In genomic region chr5:89447027-89447426, GRCh38 we compare ENCODE assay signal across 25 cellular contexts.
"Had no signal": no experiment of that assay in that cellular context is flagged by ENCODE, and none has a peak within 500 bp of the region (broad histone marks: within the 10 kb centered on the region; RNA-seq: fewer than 3 reads in every experiment).

No MANE protein-coding gene starts in this region.

- H3K4me3 Mint-ChIP-seq: activated CD4-positive, alpha-beta T cell treated with anti-CD3 and anti-CD28 coated beads for 36 hours; activated naive CD8-positive, alpha-beta T cell; activated T-cell treated with anti-CD3 and anti-CD28 coated beads, Interleukin-2, amount 50 U/mL, for 24 hours; activated T-helper 17 cell treated with anti-CD3 and anti-CD28 coated beads, Interleukin-2, amount 50 U/mL, for 72 hours; effector memory CD8-positive, alpha-beta T cell; nephron; T-helper 2 cell treated with Interferon-gamma antibody and Interleukin-4, amounts not matched to agents 5 μg/mL and 100 μg/mL, for 36 hours had no signal

- H3K27me3 ChIP-seq: adrenal gland, ascending aorta, dorsolateral prefrontal cortex, esophagus muscularis mucosa, stomach, testis, vagina had no signal

- H3K27me3 Mint-ChIP-seq: activated CD4-positive, alpha-beta T cell treated with anti-CD3 and anti-CD28 coated beads for 36 hours; activated naive CD8-positive, alpha-beta T cell; activated T-cell treated with anti-CD3 and anti-CD28 coated beads, Interleukin-2, amount 50 U/mL, for 24 hours; activated T-helper 17 cell treated with anti-CD3 and anti-CD28 coated beads, Interleukin-2, amount 50 U/mL, for 72 hours; effector memory CD8-positive, alpha-beta T cell had no signal

- H3K36me3 Mint-ChIP-seq: activated naive CD8-positive, alpha-beta T cell had no signal

- DNase-seq: activated CD4-positive, alpha-beta T cell treated with anti-CD3 and anti-CD28 coated beads for 36 hours; activated CD4-positive, alpha-beta T cell treated with anti-CD3 and anti-CD28 coated beads, Interleukin-2, amount 50 U/mL, for 4 hours; activated CD8-positive, alpha-beta memory T cell treated with anti-CD3 and anti-CD28 coated beads for 24 hours; activated CD8-positive, alpha-beta memory T cell treated with anti-CD3 and anti-CD28 coated beads, Interleukin-2, amount 50 U/mL, for 4 hours; activated T-cell treated with anti-CD3 and anti-CD28 coated beads, Interleukin-2, amount 50 U/mL, for 24 hours; adrenal gland; central memory CD4-positive, alpha-beta T cell; dorsolateral prefrontal cortex; effector memory CD8-positive, alpha-beta T cell; hippocampal formation; left cardiac atrium; pancreas; right cardiac atrium; stimulated activated CD4-positive, alpha-beta T cell treated with anti-CD3 and anti-CD28 coated beads, Interleukin-4, amount 100 ng/mL, for 24 hours; stomach; testis; trophoblast cell; WERI-Rb-1 had no signal

- H3K27ac Mint-ChIP-seq: activated CD4-positive, alpha-beta T cell treated with anti-CD3 and anti-CD28 coated beads for 36 hours; activated naive CD8-positive, alpha-beta T cell; activated T-cell treated with anti-CD3 and anti-CD28 coated beads, Interleukin-2, amount 50 U/mL, for 24 hours; activated T-helper 17 cell treated with anti-CD3 and anti-CD28 coated beads, Interleukin-2, amount 50 U/mL, for 72 hours; effector memory CD8-positive, alpha-beta T cell; nephron; T-helper 2 cell treated with Interferon-gamma antibody and Interleukin-4, amounts not matched to agents 5 μg/mL and 100 μg/mL, for 36 hours had no signal

- ATAC-seq: activated CD4-positive, alpha-beta T cell treated with anti-CD3 and anti-CD28 coated beads for 36 hours; activated T-helper 17 cell treated with anti-CD3 and anti-CD28 coated beads, Interleukin-2, amount 50 U/mL, for 72 hours; effector memory CD8-positive, alpha-beta T cell; left cardiac atrium; pancreas; right cardiac atrium had no signal

- H3K9me3 ChIP-seq: adrenal gland, ascending aorta, esophagus muscularis mucosa, pancreas, stomach, testis, vagina had no signal

- H3K36me3 ChIP-seq: adrenal gland, ascending aorta, esophagus muscularis mucosa, pancreas, stomach, vagina, WERI-Rb-1 had no signal

- H3K27ac ChIP-seq: adrenal gland, ascending aorta, esophagus muscularis mucosa, pancreas, stomach, testis, vagina, WERI-Rb-1 had no signal

- H3K4me1 Mint-ChIP-seq: activated CD4-positive, alpha-beta T cell treated with anti-CD3 and anti-CD28 coated beads for 36 hours; activated T-helper 17 cell treated with anti-CD3 and anti-CD28 coated beads, Interleukin-2, amount 50 U/mL, for 72 hours had no signal

- H3K4me3 ChIP-seq: adrenal gland, ascending aorta, dorsolateral prefrontal cortex, esophagus muscularis mucosa, pancreas, stomach, testis, vagina had no signal

- H3K4me1 ChIP-seq: adrenal gland, ascending aorta, esophagus muscularis mucosa, stomach, testis, vagina had no signal

- H3K9me3 Mint-ChIP-seq: activated T-cell treated with anti-CD3 and anti-CD28 coated beads, Interleukin-2, amount 50 U/mL, for 24 hours; nephron; T-helper 2 cell treated with Interferon-gamma antibody and Interleukin-4, amounts not matched to agents 5 μg/mL and 100 μg/mL, for 36 hours had no signal
